ENCODE assay signal across 19 cellular contexts in genomic region chr6:31383149-31383548, GRCh38. TPM values are rescaled to one million over a fixed set of nuclear protein-coding genes. Genes with fewer than 3 reads are reported as not detected.
DNase-seq lines count a peak whose midpoint lies in the region; ATAC-seq, FAIRE-seq and TF ChIP-seq lines count a peak whose summit lies in the region.
"Had no signal": no experiment of that assay in that cellular context is flagged by ENCODE, and none has a peak within 500 bp of the region (broad histone marks: within the 10 kb centered on the region; RNA-seq: fewer than 3 reads in every experiment).

No MANE protein-coding gene starts in this region.

- no peak overlapping the region for H3K27ac Mint-ChIP-seq in stimulated activated naive CD8-positive, alpha-beta T cell treated with anti-CD3 and anti-CD28 coated beads, Interleukin-15, amount 100 ng/mL, for 72 hours
- H3K27ac Mint-ChIP-seq: activated naive CD4-positive, alpha-beta T cell treated with anti-CD3 and anti-CD28 coated beads, Interleukin-2, amount 10 ng/mL, durations not matched to agents 7 days and 5 days had no signal

- no peaks in the 10 kb centered on the region for H3K36me3 ChIP-seq in HAP-1 (replicated peaks)
- H3K36me3 ChIP-seq: colonic mucosa, neutrophil, stomach had no signal

- ATAC-seq in stimulated activated naive CD8-positive, alpha-beta T cell treated with anti-CD3 and anti-CD28 coated beads, Interleukin-15, amount 100 ng/mL, for 72 hours: peak; percentile 85
- no peak for ATAC-seq in stimulated activated naive CD8-positive, alpha-beta T cell treated with anti-CD3 and anti-CD28 coated beads, Interleukin-15, Interleukin-2, amounts not matched to agents 100 U/mL and 50 U/mL, for 24 hours
- ATAC-seq in HG02610 (IDR thresholded peaks at IDR 0.05; ENCODE audit: unreplicated experiment): no peak
- ATAC-seq: mucosa of descending colon, right cardiac atrium had no signal

- peaks cover 8% of the 10 kb centered on the region; the same call in 1 of the 2 replicates for H3K27me3 ChIP-seq in HAP-1 (ENCODE audit: low read depth)
- H3K27me3 ChIP-seq: colonic mucosa had no signal

- H3K9me3 ChIP-seq in HAP-1: no peaks in the 10 kb centered on the region
- H3K9me3 ChIP-seq: colonic mucosa, mucosa of descending colon, neutrophil, stomach had no signal

- no peaks in the 10 kb centered on the region for H3K4me1 ChIP-seq in HAP-1
- H3K4me1 ChIP-seq: colonic mucosa, stomach had no signal

- no peak for FAIRE-seq in frontal cortex (lab: Jason Lieb, UNC)
- FAIRE-seq: endometrium had no signal

- no peaks in the 10 kb centered on the region for H3K4me1 Mint-ChIP-seq in stimulated activated naive CD8-positive, alpha-beta T cell treated with anti-CD3 and anti-CD28 coated beads, Interleukin-15, amount 100 ng/mL, for 72 hours
- H3K4me1 Mint-ChIP-seq: activated naive CD4-positive, alpha-beta T cell treated with anti-CD3 and anti-CD28 coated beads, Interleukin-2, amount 10 ng/mL, durations not matched to agents 7 days and 5 days had no signal

- H3K27me3 Mint-ChIP-seq in stimulated activated naive CD8-positive, alpha-beta T cell treated with anti-CD3 and anti-CD28 coated beads, Interleukin-15, amount 100 ng/mL, for 72 hours: peaks cover 35% of the 10 kb centered on the region

- in situ Hi-C loops in HAP-1 (cut with MboI; ENCODE audit: low sequenced_read_pairs): no loop called here

- no peak overlapping the region for H3K4me3 Mint-ChIP-seq in stimulated activated naive CD8-positive, alpha-beta T cell treated with anti-CD3 and anti-CD28 coated beads, Interleukin-15, amount 100 ng/mL, for 72 hours
- H3K4me3 Mint-ChIP-seq: activated naive CD4-positive, alpha-beta T cell treated with anti-CD3 and anti-CD28 coated beads, Interleukin-2, amount 10 ng/mL, durations not matched to agents 7 days and 5 days had no signal

- DNase-seq in stimulated activated naive CD8-positive, alpha-beta T cell treated with anti-CD3 and anti-CD28 coated beads, Interleukin-15, amount 100 ng/mL, for 72 hours: no peak
- no peak for DNase-seq in stimulated activated naive CD8-positive, alpha-beta T cell treated with anti-CD3 and anti-CD28 coated beads, Interleukin-15, Interleukin-2, amounts not matched to agents 100 U/mL and 50 U/mL, for 24 hours
- DNase-seq in RKO (ENCODE audit: low spot score): peak; percentile 54
- peak; percentile 57 for DNase-seq in fibroblast of mammary gland (ENCODE audit: low read depth)
- DNase-seq in HAP-1 (ENCODE audit: low spot score in 2 of 2): no peak
- DNase-seq in frontal cortex (ENCODE audit: low spot score in 2 of 2): no peak
- DNase-seq: activated CD4-positive, alpha-beta T cell treated with anti-CD3 and anti-CD28 coated beads for 1 hour; activated naive CD4-positive, alpha-beta T cell treated with anti-CD3 and anti-CD28 coated beads, Interleukin-2, amount 10 ng/mL, durations not matched to agents 7 days and 5 days; colonic mucosa; mucosa of descending colon; NCI-H1048; NCI-H2081; NCI-H524 treated with DMSO at 0.1 percent for 48 hours; right cardiac atrium; stomach; T-helper 9 cell had no signal

- no peaks in the 10 kb centered on the region for H3K9me3 Mint-ChIP-seq in stimulated activated naive CD8-positive, alpha-beta T cell treated with anti-CD3 and anti-CD28 coated beads, Interleukin-15, amount 100 ng/mL, for 72 hours
- H3K9me3 Mint-ChIP-seq: activated naive CD4-positive, alpha-beta T cell treated with anti-CD3 and anti-CD28 coated beads, Interleukin-2, amount 10 ng/mL, durations not matched to agents 7 days and 5 days had no signal

- H3K4me3 ChIP-seq in fibroblast of mammary gland (ENCODE audit: control insufficient read depth, low read depth, low read length) (no peak overlapping the region), HAP-1 (no peak overlapping the region)
- H3K4me3 ChIP-seq: colonic mucosa, mucosa of descending colon, stomach had no signal

- no peak for TF ChIP-seq CTCF in fibroblast of mammary gland (conservative IDR thresholded peaks at IDR 0.05; ENCODE audit: control insufficient read depth, insufficient read depth, low read depth, low read length)

RNA-seq across cellular contexts. Expression of gene MICA, which starts 20.2 kb away (rescaled TPM):
- total RNA-seq in frontal cortex: 0.82 TPM

RNA-seq across cellular contexts. Expression of gene HLA-B, which starts 26.2 kb away (rescaled TPM):
- 41.6 TPM for total RNA-seq in frontal cortex

Comparison
In these comparisons a context has a peak if more than half of its experiments do, and no peak if none do; other contexts are left out.
1. DNase-seq: peak in RKO (single experiment) and fibroblast of mammary gland (single experiment); none in stimulated activated naive CD8-positive, alpha-beta T cell treated with anti-CD3 and anti-CD28 coated beads, Interleukin-15, amount 100 ng/mL, for 72 hours (0 of 2), stimulated activated naive CD8-positive, alpha-beta T cell treated with anti-CD3 and anti-CD28 coated beads, Interleukin-15, Interleukin-2, amounts not matched to agents 100 U/mL and 50 U/mL, for 24 hours (single experiment), HAP-1 (0 of 2) and frontal cortex (0 of 2).